Comparison of ENCODE assay signal across 1 cellular context in genomic region chr6:109318328-109318876, GRCh38.
A peak's percentile ranks its signal among the peaks of the same experiment; 100 is the strongest.
TF ChIP-seq lines count a peak whose summit lies in the region.

No MANE protein-coding gene starts in this region.

TF ChIP-seq in HepG2, 621 proteins besides CTCF, POLR2A, EP300 and RAD21 (continued from another document and continues in another):
- TF ChIP-seq ZNF318 (CRISPR knock-in tag; IDR thresholded peaks at IDR 0.05), result no peak
- no peak for TF ChIP-seq ZNF616 (CRISPR knock-in tag; IDR thresholded peaks at IDR 0.05; ENCODE audit: low read depth)
- 0 out of 2 replicates have a peak, but pooled peaks have one; percentile 44 for TF ChIP-seq ZNF598 (CRISPR knock-in tag; IDR thresholded peaks at IDR 0.05; ENCODE audit: borderline replicate concordance)
- TF ChIP-seq BRD4 (CRISPR knock-in tag; IDR thresholded peaks at IDR 0.05), result no peak
- no peak for TF ChIP-seq CCDC6 (CRISPR knock-in tag; IDR thresholded peaks at IDR 0.05)
- TF ChIP-seq SALL1 (CRISPR knock-in tag; IDR thresholded peaks at IDR 0.05), result peak; percentile 65
- TF ChIP-seq ZXDC (CRISPR knock-in tag; IDR thresholded peaks at IDR 0.05), result no peak
- TF ChIP-seq KDM3A (CRISPR knock-in tag; IDR thresholded peaks at IDR 0.05; ENCODE audit: low read depth), result no peak
- no peak for TF ChIP-seq ZMAT3 (CRISPR knock-in tag; conservative IDR thresholded peaks at IDR 0.05)
- no peak for TF ChIP-seq JUNB (CRISPR knock-in tag; IDR thresholded peaks at IDR 0.05; ENCODE audit: borderline replicate concordance)
- TF ChIP-seq NR3C1 (CRISPR knock-in tag; IDR thresholded peaks at IDR 0.05), result no peak
- TF ChIP-seq MATR3 (CRISPR knock-in tag; IDR thresholded peaks at IDR 0.05), result no peak
- TF ChIP-seq ZNF839 (CRISPR knock-in tag; IDR thresholded peaks at IDR 0.05; ENCODE audit: borderline replicate concordance), result no peak
- TF ChIP-seq ZNF501 (CRISPR knock-in tag; IDR thresholded peaks at IDR 0.05), result 0 out of 2 replicates have a peak, but pooled peaks have one; percentile 19
- TF ChIP-seq ZNF800 (CRISPR knock-in tag; IDR thresholded peaks at IDR 0.05), result no peak
- TF ChIP-seq ZNF710 (CRISPR knock-in tag; IDR thresholded peaks at IDR 0.05; ENCODE audit: borderline replicate concordance), result no peak
- 0 out of 2 replicates have a peak, but pooled peaks have one; percentile 17 for TF ChIP-seq ZBTB43 (CRISPR knock-in tag; conservative IDR thresholded peaks at IDR 0.05)
- no peak for TF ChIP-seq ZFP1 (CRISPR knock-in tag; IDR thresholded peaks at IDR 0.05)
- TF ChIP-seq PHB2 (IDR thresholded peaks at IDR 0.05; ENCODE audit: partially characterized antibody), result no peak
- no peak for TF ChIP-seq GMEB1 (CRISPR knock-in tag; IDR thresholded peaks at IDR 0.05; ENCODE audit: borderline replicate concordance)
- TF ChIP-seq ZNF24 (IDR thresholded peaks at IDR 0.05), result no peak
- TF ChIP-seq KLF13 (CRISPR knock-in tag; IDR thresholded peaks at IDR 0.05), result no peak
- no peak for TF ChIP-seq TIGD3 (CRISPR knock-in tag; IDR thresholded peaks at IDR 0.05; ENCODE audit: borderline replicate concordance)
- TF ChIP-seq FOXA3 (CRISPR knock-in tag; IDR thresholded peaks at IDR 0.05), result peak; percentile 69
- no peak for TF ChIP-seq RORA (CRISPR knock-in tag; IDR thresholded peaks at IDR 0.05)
- TF ChIP-seq SMARCC2 (IDR thresholded peaks at IDR 0.05), result no peak
- no peak for TF ChIP-seq AGO1 (IDR thresholded peaks at IDR 0.05; ENCODE audit: low read depth, low read length, poor library complexity, severe bottlenecking)
- TF ChIP-seq ZNF510 (CRISPR knock-in tag; IDR thresholded peaks at IDR 0.05; ENCODE audit: low read depth), result no peak
- TF ChIP-seq FOXP1 (IDR thresholded peaks at IDR 0.05), result 0 out of 2 replicates have a peak, but pooled peaks have one; percentile 13
- TF ChIP-seq FOXP1 (CRISPR knock-in tag; IDR thresholded peaks at IDR 0.05), result peak; percentile 71; the same call in 1 of the 2 replicates
- no peak for TF ChIP-seq ZNF546 (CRISPR knock-in tag; conservative IDR thresholded peaks at IDR 0.05)
- TF ChIP-seq BCL3 (CRISPR knock-in tag; IDR thresholded peaks at IDR 0.05), result no peak
- TF ChIP-seq ZNF883 (CRISPR knock-in tag; IDR thresholded peaks at IDR 0.05; ENCODE audit: not compliant biosample characterization), result no peak
- TF ChIP-seq TOE1 (CRISPR knock-in tag; IDR thresholded peaks at IDR 0.05), result no peak
- peak; percentile 40; the same call in 1 of the 2 replicates for TF ChIP-seq MIER3 (CRISPR knock-in tag; IDR thresholded peaks at IDR 0.05; ENCODE audit: borderline replicate concordance)
- TF ChIP-seq ZBTB38 (CRISPR knock-in tag; IDR thresholded peaks at IDR 0.05), result no peak
- TF ChIP-seq ZNF576 (CRISPR knock-in tag; IDR thresholded peaks at IDR 0.05), result no peak
- TF ChIP-seq GRHL1 (CRISPR knock-in tag; conservative IDR thresholded peaks at IDR 0.05), result no peak
